In genomic region chr5:112649882-112650281, GRCh38 we compare ENCODE assay signal across 1 cellular context.
TF ChIP-seq lines count a peak whose summit lies in the region.

No MANE protein-coding gene starts in this region.

TF ChIP-seq in HepG2, 621 proteins besides CTCF, POLR2A, EP300 and RAD21 (continued from another document):
- no peak for TF ChIP-seq FOXO4 (CRISPR knock-in tag; conservative IDR thresholded peaks at IDR 0.05)
- no peak for TF ChIP-seq HES4 (CRISPR knock-in tag; IDR thresholded peaks at IDR 0.05; ENCODE audit: borderline replicate concordance)
- no peak for TF ChIP-seq PHF21A (CRISPR knock-in tag; IDR thresholded peaks at IDR 0.05)
TF ChIP-seq in HepG2: peak in this region for 0.
